16 cellular contexts compared by ENCODE assay signal in genomic region chr11:101974255-101974654, GRCh38. TPM values are rescaled to one million over a fixed set of nuclear protein-coding genes. Genes with fewer than 3 reads are reported as not detected.
A peak's percentile ranks its signal among the peaks of the same experiment; 100 is the strongest.
DNase-seq lines count a peak whose midpoint lies in the region; ATAC-seq and TF ChIP-seq lines count a peak whose summit lies in the region.
"Had no signal": no experiment of that assay in that cellular context is flagged by ENCODE, and none has a peak within 500 bp of the region (broad histone marks: within the 10 kb centered on the region; RNA-seq: fewer than 3 reads in every experiment).

No MANE protein-coding gene starts in this region.

- H3K9me3 Mint-ChIP-seq in activated T-cell treated with anti-CD3 and anti-CD28 coated beads, Interleukin-2, amount 50 U/mL, for 4 hours, result peaks cover 6% of the 10 kb centered on the region

- no peaks in the 10 kb centered on the region for H3K79me2 ChIP-seq in HCT116 (ENCODE audit: insufficient read depth, low read length)

- H4K20me1 ChIP-seq in HCT116 (ENCODE audit: insufficient read depth), result no peaks in the 10 kb centered on the region

- no peaks in the 10 kb centered on the region for H3K4me1 Mint-ChIP-seq in activated T-cell treated with anti-CD3 and anti-CD28 coated beads, Interleukin-2, amount 50 U/mL, for 4 hours (ENCODE audit: low read depth)

- H3K27ac ChIP-seq in HCT116 (ENCODE audit: low read depth, low read length) (no peak overlapping the region), VCaP (peak overlapping the region; percentile 3; the same call in 1 of the 2 replicates)
- H3K27ac ChIP-seq: breast epithelium had no signal

- ATAC-seq in HCT116 (no peak), GM21360 (IDR thresholded peaks at IDR 0.05; ENCODE audit: unreplicated experiment) (no peak), HG02938 (IDR thresholded peaks at IDR 0.05; ENCODE audit: unreplicated experiment) (no peak)
- no peak for ATAC-seq in activated T-cell treated with anti-CD3 and anti-CD28 coated beads, Interleukin-2, amount 50 U/mL, for 4 hours

- H3K4me3 ChIP-seq in HCT116 (replicated peaks in 1 of 2; ENCODE audit: low read depth in 1 of 2, low read length in 2 of 2) (no peak overlapping the region), foreskin fibroblast (ENCODE audit: low read depth in 1 of 2, low read length in 2 of 2) (no peak overlapping the region)
- H3K4me3 ChIP-seq: breast epithelium had no signal

- H3K27me3 ChIP-seq in HCT116 (ENCODE audit: insufficient read depth, low read length), result no peaks in the 10 kb centered on the region
- H3K27me3 ChIP-seq: breast epithelium had no signal

- H3K4me2 ChIP-seq in HCT116 (ENCODE audit: low read length), result no peak overlapping the region

- H3K9ac ChIP-seq in HCT116 (ENCODE audit: low read length), result no peak overlapping the region

- peak; percentile 36 for TF ChIP-seq RAD21 in HCT116 (IDR thresholded peaks at IDR 0.05; ENCODE audit: low read depth)

- in situ Hi-C loops in ACHN (cut with HindIII; ENCODE audit: low pct_ligation_motif_present, low pct_unique_long_range_greater_than_20kb, low sequenced_read_pairs), result no loop called here

- H3K9me3 ChIP-seq in HCT116 (ENCODE audit: control insufficient read depth in 1 of 2, insufficient read depth in 1 of 2, low read depth in 1 of 2, low read length in 2 of 2), result no peaks in the 10 kb centered on the region
- H3K9me3 ChIP-seq: breast epithelium had no signal

- H3K36me3 ChIP-seq in HCT116 (ENCODE audit: control insufficient read depth in 1 of 2, insufficient read depth in 2 of 2, low read length in 2 of 2), result no peaks in the 10 kb centered on the region
- H3K36me3 ChIP-seq: breast epithelium had no signal

- no TSS peak for BruUV-seq in HCT116 (replicated peaks; lab: Mats Ljungman, UMichigan)

- H3K4me1 ChIP-seq in HCT116 (ENCODE audit: control insufficient read depth in 1 of 2, insufficient read depth in 2 of 2, low read length in 2 of 2), result no peaks in the 10 kb centered on the region
- H3K4me1 ChIP-seq: breast epithelium had no signal

- H3K27me3 Mint-ChIP-seq in activated T-cell treated with anti-CD3 and anti-CD28 coated beads, Interleukin-2, amount 50 U/mL, for 4 hours (ENCODE audit: low read depth), result no peaks in the 10 kb centered on the region

- intact Hi-C loops in HCT116 (cut with micrococcal nuclease), result no loop called here

- RAD21 ChIA-PET in HCT116 (lab: Charles Lee; ENCODE audit: low non-redundant PET in 1 of 2, low total read pairs in 2 of 2, uncharacterized antibody in 2 of 2, unreplicated experiment in 2 of 2), result no interaction called here

- no peaks in the 10 kb centered on the region for H3K9me2 ChIP-seq in HCT116 (ENCODE audit: insufficient read depth)

- H3K4me3 Mint-ChIP-seq in activated T-cell treated with anti-CD3 and anti-CD28 coated beads, Interleukin-2, amount 50 U/mL, for 4 hours, result no peak overlapping the region

- TF ChIP-seq POLR2A in HCT116 (IDR thresholded peaks at IDR 0.05; ENCODE audit: borderline replicate concordance, extremely low read depth, insufficient read depth, insufficient read length), result no peak

- no peak overlapping the region for H2AFZ ChIP-seq in HCT116 (ENCODE audit: low read depth, low read length, poor library complexity, severe bottlenecking)

- TF ChIP-seq CTCF in HCT116 (IDR thresholded peaks at IDR 0.05 in 2 of 3, conservative IDR thresholded peaks at IDR 0.05 in 1 of 3; ENCODE audit: borderline replicate concordance in 1 of 3, insufficient read depth in 1 of 3, low read depth in 2 of 3, low read length in 2 of 3) (0 out of 6 replicates have a peak, but pooled peaks of 1 of the 3 experiments have one; percentile 21), VCaP (conservative IDR thresholded peaks at IDR 0.05) (peak; percentile 63), foreskin fibroblast (IDR thresholded peaks at IDR 0.05; ENCODE audit: low read depth, low read length) (peak; percentile 23)

- POLR2A ChIA-PET in HCT116 (lab: Charles Lee), result no interaction called here

- H3K36me3 Mint-ChIP-seq in activated T-cell treated with anti-CD3 and anti-CD28 coated beads, Interleukin-2, amount 50 U/mL, for 4 hours (ENCODE audit: insufficient read depth), result no peaks in the 10 kb centered on the region

- DNase-seq in ACHN (peak; percentile 16), HCT116 (ENCODE audit: low read depth, low spot score) (no peak), foreskin fibroblast (peak; percentile 10 to 59), NCI-H187 treated with DMSO at 0.1 percent for 48 hours (lab: John Stamatoyannopoulos, UW) (no peak)
- no peak for DNase-seq in activated T-cell treated with anti-CD3 and anti-CD28 coated beads, Interleukin-2, amount 50 U/mL, for 4 hours
- DNase-seq: activated naive CD4-positive, alpha-beta T cell; C1 segment of cervical spinal cord; NCI-H1436 treated with DMSO at 0.1 percent for 48 hours; NCI-H524 treated with DMSO at 0.1 percent for 48 hours; SHP77 treated with DMSO at 0.1 percent for 48 hours; stimulated activated CD4-positive, alpha-beta T cell treated with anti-CD3 and anti-CD28 coated beads, Interleukin-1b, Interleukin-23, amount 100 ng/mL, for 48 hours had no signal

- CTCF ChIA-PET in HCT116 (lab: Charles Lee), result interaction anchor here (1.0 to 1.4 kb wide), 2 partner anchors 10 to 113 kb away, joined by 3 read pairs; no protein-coding TSS in a partner anchor

TF ChIP-seq in HCT116, 20 proteins besides CTCF, POLR2A, EP300 and RAD21:
- TF ChIP-seq SP1 (IDR thresholded peaks at IDR 0.05; ENCODE audit: low read depth) (no peak), JUND (IDR thresholded peaks at IDR 0.05) (no peak), CEBPB (IDR thresholded peaks at IDR 0.05; ENCODE audit: low read depth) (no peak), MAX (IDR thresholded peaks at IDR 0.05) (no peak), ZBTB33 (IDR thresholded peaks at IDR 0.05; ENCODE audit: extremely low read depth, insufficient replicate concordance, low read length) (no peak)

RNA-seq across cellular contexts. Expression of gene ANGPTL5, which starts 57.9 kb away (rescaled TPM):
- total RNA-seq in HCT116 (2021; ENCODE audit: unreplicated experiment), result not detected
- polyA plus RNA-seq in HCT116 (2012), result not detected in 2 replicates
- not detected for total RNA-seq in activated T-cell treated with anti-CD3 and anti-CD28 coated beads, Interleukin-2, amount 50 U/mL, for 4 hours
- total RNA-seq: urinary bladder had no signal

RNA-seq across cellular contexts. Expression of gene CEP126, which starts 59.4 kb away (rescaled TPM):
- total RNA-seq in HCT116 (2021; ENCODE audit: unreplicated experiment), result 2.0 TPM
- 0.57 and 1.5 TPM in 2 replicates for polyA plus RNA-seq in HCT116 (2012)
- under 1 TPM; 0.58 to 0.90 (median 0.63) TPM for total RNA-seq in activated T-cell treated with anti-CD3 and anti-CD28 coated beads, Interleukin-2, amount 50 U/mL, for 4 hours

Comparison
In these comparisons a context has a peak if more than half of its experiments do, and no peak if none do; other contexts are left out.
1. DNase-seq: peak in ACHN (single experiment) and foreskin fibroblast (2 of 2); none in HCT116 (single experiment), NCI-H187 treated with DMSO at 0.1 percent for 48 hours (single experiment) and activated T-cell treated with anti-CD3 and anti-CD28 coated beads, Interleukin-2, amount 50 U/mL, for 4 hours (single experiment).